Comparison of ENCODE assay signal across 8 cellular contexts in genomic region chr12:119666900-119667576, GRCh38. TPM values are rescaled to one million over a fixed set of nuclear protein-coding genes. Genes with fewer than 3 reads are reported as not detected.
DNase-seq lines count a peak whose midpoint lies in the region; ATAC-seq, FAIRE-seq and TF ChIP-seq lines count a peak whose summit lies in the region.

No MANE protein-coding gene starts in this region.

- H3K27ac Mint-ChIP-seq in activated CD8-positive, alpha-beta memory T cell treated with anti-CD3 and anti-CD28 coated beads, Interleukin-2, amount 10 ng/mL, durations not matched to agents 7 days and 5 days: peak overlapping the region; percentile 94

- H3F3A ChIP-seq in OCI-LY1 (ENCODE audit: insufficient read depth, low read length): no peaks in the 10 kb centered on the region

- H3K4me1 ChIP-seq in OCI-LY1 (ENCODE audit: insufficient read depth, low read length, severe bottlenecking) (peaks cover 34% of the 10 kb centered on the region), endothelial cell of umbilical vein (ENCODE audit: control insufficient read depth, extremely low read depth, insufficient read depth, low read length) (peaks cover 26% of the 10 kb centered on the region), trophoblast cell (ENCODE audit: control insufficient read depth in 1 of 2, insufficient read depth in 2 of 2, low read length in 2 of 2) (no peaks in the 10 kb centered on the region)

- H3K36me3 ChIP-seq in OCI-LY1 (ENCODE audit: insufficient read depth, low read length): peaks cover 27% of the 10 kb centered on the region
- H3K36me3 ChIP-seq in endothelial cell of umbilical vein (ENCODE audit: control insufficient read depth in 2 of 2, extremely low read depth in 1 of 2, insufficient read depth in 2 of 2, low read length in 2 of 2): no peaks in the 10 kb centered on the region
- H3K36me3 ChIP-seq in trophoblast cell (ENCODE audit: control insufficient read depth in 1 of 2, insufficient read depth in 2 of 2, low read length in 2 of 2): peaks cover 0 to 8% of the 10 kb centered on the region in 2 experiments

- intact Hi-C loops in endothelial cell of umbilical vein (cut with micrococcal nuclease): loop anchor here (1.0 to 10.0 kb wide), 4 partner anchors 26 to 1262 kb away; no protein-coding TSS in a partner anchor

- peak overlapping the region; percentile 43 for H4K8ac ChIP-seq in trophoblast cell (ENCODE audit: low read depth, low read length)

- FAIRE-seq in endothelial cell of umbilical vein (lab: Jason Lieb, UNC): peak; percentile 8

- H3K4me2 ChIP-seq in OCI-LY1 (ENCODE audit: low read length) (peak overlapping the region; percentile 91), endothelial cell of umbilical vein (ENCODE audit: insufficient read depth, low read length) (peak overlapping the region; percentile 89), trophoblast cell (ENCODE audit: low read length) (peak overlapping the region; percentile 51)

- no peaks in the 10 kb centered on the region for H3K9me1 ChIP-seq in endothelial cell of umbilical vein (replicated peaks; ENCODE audit: control insufficient read depth, extremely low read depth, insufficient read depth, low read length)

- no peaks in the 10 kb centered on the region for H3K9me2 ChIP-seq in OCI-LY1 (ENCODE audit: low read depth, low read length)

- CTCF ChIA-PET in activated CD8-positive, alpha-beta memory T cell treated with anti-CD3 and anti-CD28 coated beads, Interleukin-2, amount 10 ng/mL, durations not matched to agents 7 days and 5 days (lab: Charles Lee): interaction anchor here (0.9 to 1.6 kb wide), 12 partner anchors 8 to 1546 kb away, joined by 3 to 8 read pairs (median 4); no protein-coding TSS in a partner anchor
- CTCF ChIA-PET in endothelial cell of umbilical vein (lab: Charles Lee): interaction anchor here (0.6 to 2.2 kb wide), 19 partner anchors 14 to 1290 kb away, joined by 3 to 40 read pairs (median 4); partner anchors contain the start of gene SUDS3

- no peak overlapping the region for H4K12ac ChIP-seq in trophoblast cell (ENCODE audit: low read depth, low read length)

- H3K27me3 ChIP-seq in OCI-LY1 (ENCODE audit: insufficient read depth, low read length) (no peaks in the 10 kb centered on the region), endothelial cell of umbilical vein (ENCODE audit: control insufficient read depth in 2 of 2, insufficient read depth in 2 of 2, low read length in 2 of 2) (peaks cover 1 to 3% of the 10 kb centered on the region in 2 experiments), trophoblast cell (ENCODE audit: insufficient read depth, low read length) (no peaks in the 10 kb centered on the region)

- H3K4me3 ChIP-seq in OCI-LY1 (ENCODE audit: low read depth, low read length, poor library complexity, severe bottlenecking) (peak overlapping the region; percentile 97), endothelial cell of umbilical vein (replicated peaks in 1 of 3; ENCODE audit: insufficient read depth in 1 of 3, low read depth in 1 of 3, low read length in 3 of 3) (peak overlapping the region; percentile 69 to 84 (median 76)), trophoblast cell (ENCODE audit: low read depth, low read length) (no peak overlapping the region)

- peak overlapping the region; percentile 88 for H3K4me3 Mint-ChIP-seq in activated CD8-positive, alpha-beta memory T cell treated with anti-CD3 and anti-CD28 coated beads, Interleukin-2, amount 10 ng/mL, durations not matched to agents 7 days and 5 days

- H2AFZ ChIP-seq in OCI-LY1 (ENCODE audit: low read length): peak overlapping the region; percentile 95
- peak overlapping the region; percentile 88 for H2AFZ ChIP-seq in endothelial cell of umbilical vein (ENCODE audit: low read depth, low read length)
- no peak overlapping the region for H2AFZ ChIP-seq in trophoblast cell (ENCODE audit: insufficient read depth, low read length, poor library complexity)

- no CpG with 5 or more reads among the region's 9 CpGs for WGBS in trophoblast cell (ENCODE audit: extremely low coverage, insufficient coverage, insufficient read length)

- H3K4ac ChIP-seq in trophoblast cell (ENCODE audit: low read depth, low read length): no peak overlapping the region

- dilution Hi-C loops in endothelial cell of umbilical vein (cut with MboI; ENCODE audit: extremely low pct_ligation_motif_present, low sequenced_read_pairs): no loop called here

- H4K91ac ChIP-seq in trophoblast cell (ENCODE audit: low read depth, low read length): no peak overlapping the region

- peak overlapping the region; percentile 82 for H3K27ac ChIP-seq in OCI-LY1 (ENCODE audit: low read depth, low read length, poor library complexity, severe bottlenecking)
- H3K27ac ChIP-seq in endothelial cell of umbilical vein (ENCODE audit: insufficient read depth, low read depth, low read length): no peak overlapping the region
- no peak overlapping the region for H3K27ac ChIP-seq in trophoblast cell (ENCODE audit: low read depth, low read length)

- H2BK12ac ChIP-seq in trophoblast cell (ENCODE audit: low read length): no peak overlapping the region

- H4K20me1 ChIP-seq in OCI-LY1 (ENCODE audit: insufficient read depth, low read length) (no peaks in the 10 kb centered on the region), endothelial cell of umbilical vein (replicated peaks; ENCODE audit: control insufficient read depth, extremely low read depth, insufficient read depth, low read length) (no peaks in the 10 kb centered on the region)

- TF ChIP-seq CTCF in OCI-LY1 (IDR thresholded peaks at IDR 0.05; ENCODE audit: low read length) (no peak), endothelial cell of umbilical vein (IDR thresholded peaks at IDR 0.05; ENCODE audit: extremely low read depth in 1 of 2, insufficient read depth in 1 of 2, low read depth in 1 of 2, low read length in 2 of 2) (no peak)

- no peaks in the 10 kb centered on the region for H3K9me3 ChIP-seq in OCI-LY1 (ENCODE audit: low read length)
- H3K9me3 ChIP-seq in endothelial cell of umbilical vein (replicated peaks; ENCODE audit: control insufficient read depth, insufficient read depth, low read length): no peaks in the 10 kb centered on the region
- no peaks in the 10 kb centered on the region for H3K9me3 ChIP-seq in trophoblast cell (ENCODE audit: insufficient read depth, low read depth, low read length)

- no peak for TF ChIP-seq POLR2A in endothelial cell of umbilical vein (IDR thresholded peaks at IDR 0.05; ENCODE audit: low read depth, low read length)

- no peak overlapping the region for H2AK5ac ChIP-seq in trophoblast cell (ENCODE audit: low read length)

- no peak overlapping the region for H3K14ac ChIP-seq in trophoblast cell (ENCODE audit: low read length)

- H3K9ac ChIP-seq in OCI-LY1 (ENCODE audit: low read length): peak overlapping the region; percentile 61
- peak overlapping the region; percentile 58 for H3K9ac ChIP-seq in endothelial cell of umbilical vein (replicated peaks; ENCODE audit: extremely low read depth, insufficient read depth, low read length)
- no peak overlapping the region for H3K9ac ChIP-seq in trophoblast cell (ENCODE audit: low read length)

- H3K36me3 Mint-ChIP-seq in activated CD8-positive, alpha-beta memory T cell treated with anti-CD3 and anti-CD28 coated beads, Interleukin-2, amount 10 ng/mL, durations not matched to agents 7 days and 5 days: peaks cover 25% of the 10 kb centered on the region

- H3K27me3 Mint-ChIP-seq in activated CD8-positive, alpha-beta memory T cell treated with anti-CD3 and anti-CD28 coated beads, Interleukin-2, amount 10 ng/mL, durations not matched to agents 7 days and 5 days: no peaks in the 10 kb centered on the region

- no peak overlapping the region for H2BK5ac ChIP-seq in trophoblast cell (ENCODE audit: low read depth, low read length, poor library complexity)

- POLR2A ChIA-PET in endothelial cell of umbilical vein (lab: Charles Lee): interaction anchor here (0.6 kb wide), 2 partner anchors 222 to 1272 kb away, joined by 3 to 5 read pairs; no protein-coding TSS in a partner anchor

- H3K79me1 ChIP-seq in trophoblast cell (ENCODE audit: low read length): peaks cover 5% of the 10 kb centered on the region

- no peaks in the 10 kb centered on the region for H3K9me3 Mint-ChIP-seq in activated CD8-positive, alpha-beta memory T cell treated with anti-CD3 and anti-CD28 coated beads, Interleukin-2, amount 10 ng/mL, durations not matched to agents 7 days and 5 days (ENCODE audit: low read depth)

- BruUV-seq in endothelial cell of umbilical vein (replicated peaks; lab: Mats Ljungman, UMichigan): TSS peak; percentile 12

- H3K79me2 ChIP-seq in OCI-LY1 (ENCODE audit: insufficient read depth, low read length) (peaks cover 11% of the 10 kb centered on the region; the same call in 1 of the 2 replicates), endothelial cell of umbilical vein (ENCODE audit: control insufficient read depth, insufficient read depth, low read length) (peaks cover 4% of the 10 kb centered on the region), trophoblast cell (ENCODE audit: control insufficient read depth, insufficient read depth, low read length, poor library complexity) (peaks cover 5% of the 10 kb centered on the region)

- ATAC-seq in activated CD8-positive, alpha-beta memory T cell treated with anti-CD3 and anti-CD28 coated beads, Interleukin-2, amount 10 ng/mL, durations not matched to agents 7 days and 5 days: no peak
- ATAC-seq in GM18502 (IDR thresholded peaks at IDR 0.05; ENCODE audit: poor library complexity, unreplicated experiment): no peak

- peaks cover 46% of the 10 kb centered on the region for H3K4me1 Mint-ChIP-seq in activated CD8-positive, alpha-beta memory T cell treated with anti-CD3 and anti-CD28 coated beads, Interleukin-2, amount 10 ng/mL, durations not matched to agents 7 days and 5 days

- H3K18ac ChIP-seq in trophoblast cell (ENCODE audit: low read length): no peak overlapping the region

- H2BK120ac ChIP-seq in trophoblast cell (ENCODE audit: insufficient read depth, low read length, poor library complexity): no peak overlapping the region

- no peak overlapping the region for H3K23ac ChIP-seq in trophoblast cell (ENCODE audit: low read length)

- no peak for DNase-seq in activated CD8-positive, alpha-beta memory T cell treated with anti-CD3 and anti-CD28 coated beads, Interleukin-2, amount 10 ng/mL, durations not matched to agents 7 days and 5 days
- DNase-seq in activated CD8-positive, alpha-beta memory T cell treated with anti-CD3 and anti-CD28 coated beads for 24 hours: no peak
- DNase-seq in endothelial cell of umbilical vein (ENCODE audit: low read depth, low spot score) (no peak), trophoblast cell (no peak), cortex of kidney (lab: John Stamatoyannopoulos, UW) (no peak)
- DNase-seq in activated effector memory CD4-positive, alpha-beta T cell treated with anti-CD3 and anti-CD28 coated beads, Interleukin-2, amount 50 U/mL, for 16 hours: no peak

RNA-seq across cellular contexts. Expression of gene PRKAB1, which starts 0.9 kb away (rescaled TPM):
- total RNA-seq in activated CD8-positive, alpha-beta memory T cell treated with anti-CD3 and anti-CD28 coated beads, Interleukin-2, amount 10 ng/mL, durations not matched to agents 7 days and 5 days: 10 to 100 TPM; 38.2 to 38.7 TPM
- total RNA-seq in endothelial cell of umbilical vein: 21.9 and 23.1 TPM in 2 replicates
- polyA plus RNA-seq in endothelial cell of umbilical vein: 25.9 and 27.0 TPM in 2 replicates
- 19.1 and 21.3 TPM in 2 replicates for polyA plus RNA-seq in endothelial cell of umbilical vein (2011; cell fraction: cytosol; rRNA removed)
- 37.7 and 39.3 TPM in 2 replicates for polyA plus RNA-seq in endothelial cell of umbilical vein (2011; cell fraction: nucleus; rRNA removed)
- polyA plus RNA-seq in endothelial cell of umbilical vein (2012): 15.6 and 16.2 TPM in 2 replicates
- 20.9 and 21.7 TPM in 2 replicates for polyA minus RNA-seq in endothelial cell of umbilical vein
- 26.5 TPM for polyA minus RNA-seq in endothelial cell of umbilical vein (2011; cell fraction: cytosol; rRNA and poly(A)+ RNA removed)
- polyA minus RNA-seq in endothelial cell of umbilical vein (2011; cell fraction: nucleus; rRNA and poly(A)+ RNA removed): 15.9 and 16.1 TPM in 2 replicates
- 18.5 and 20.8 TPM in 2 replicates for polyA plus RNA-seq in trophoblast cell (2013)
